In the genomic region with DNA sequence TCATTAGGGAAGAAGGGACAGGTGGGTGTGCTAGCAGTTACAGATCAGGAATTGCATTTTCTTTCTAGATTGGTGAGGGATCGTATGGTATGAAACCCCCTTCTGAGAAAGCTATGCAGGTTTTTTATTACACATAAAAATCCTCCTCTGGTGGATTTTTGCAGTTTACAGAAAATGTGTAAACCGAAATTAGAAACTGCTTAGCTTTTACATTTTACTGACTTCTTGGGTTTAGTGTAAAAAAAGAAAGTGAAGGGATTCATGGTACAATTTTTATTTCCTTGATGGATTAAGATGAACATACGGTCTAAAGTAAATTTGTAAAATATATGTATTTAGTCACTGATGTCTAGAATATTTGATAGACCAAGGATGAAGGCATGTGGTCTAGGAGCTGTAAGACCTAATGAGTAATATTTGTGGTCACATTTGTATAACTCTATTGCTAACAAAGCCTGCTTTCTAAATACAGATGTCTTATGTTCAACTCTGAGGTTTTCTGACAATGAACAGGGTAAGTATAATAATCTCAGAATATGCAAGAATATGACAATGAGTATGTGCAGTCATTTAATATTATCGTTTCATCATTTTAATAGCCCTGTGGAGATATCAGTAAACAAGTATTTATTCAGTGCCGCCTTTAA, we compare ENCODE assay signal across 10 cellular contexts.
DNase-seq lines count a peak whose midpoint lies in the region; ATAC-seq, FAIRE-seq and TF ChIP-seq lines count a peak whose summit lies in the region.
"Had no signal": no experiment of that assay in that cellular context is flagged by ENCODE, and none has a peak within 500 bp of the region (broad histone marks: within the 10 kb centered on the region; RNA-seq: fewer than 3 reads in every experiment).

No MANE protein-coding gene starts in this region.

- peaks cover 39% of the 10 kb centered on the region for H3K4me1 Mint-ChIP-seq in astrocyte (ENCODE audit: low read depth, unreplicated experiment)
- no peaks in the 10 kb centered on the region for H3K4me1 Mint-ChIP-seq in CD4-positive, alpha-beta T cell (ENCODE audit: low read depth)

- H4K20me1 ChIP-seq in astrocyte (ENCODE audit: insufficient read depth, low read length) (no peaks in the 10 kb centered on the region), smooth muscle cell (ENCODE audit: low read depth) (no peaks in the 10 kb centered on the region)

- H3K4me3 ChIP-seq in astrocyte (ENCODE audit: insufficient read depth, low read depth, low read length) (peak overlapping the region; percentile 20), smooth muscle cell (no peak overlapping the region)

- peaks cover 5% of the 10 kb centered on the region for H3K36me3 Mint-ChIP-seq in astrocyte (ENCODE audit: low read depth, unreplicated experiment)
- no peaks in the 10 kb centered on the region for H3K36me3 Mint-ChIP-seq in CD4-positive, alpha-beta T cell (ENCODE audit: low read depth)

- H3K4me1 ChIP-seq in astrocyte (ENCODE audit: insufficient read depth, low read length): peaks cover 27% of the 10 kb centered on the region
- H3K4me1 ChIP-seq in smooth muscle cell (ENCODE audit: low read depth): no peaks in the 10 kb centered on the region

- H3K79me2 ChIP-seq in astrocyte (ENCODE audit: insufficient read depth, low read length): no peaks in the 10 kb centered on the region
- no peaks in the 10 kb centered on the region for H3K79me2 ChIP-seq in smooth muscle cell (ENCODE audit: low read depth)

- H3K4me2 ChIP-seq in astrocyte (ENCODE audit: low read length) (peak overlapping the region; percentile 80), smooth muscle cell (peak overlapping the region; percentile 58)

- H3K36me3 ChIP-seq in astrocyte (ENCODE audit: insufficient read depth, low read length) (no peaks in the 10 kb centered on the region), smooth muscle cell (ENCODE audit: low read depth) (no peaks in the 10 kb centered on the region)

- no peak for TF ChIP-seq CTCF in astrocyte (IDR thresholded peaks at IDR 0.05; ENCODE audit: insufficient read depth, low read depth, low read length)
- no peak for TF ChIP-seq CTCF in smooth muscle cell (IDR thresholded peaks at IDR 0.05; ENCODE audit: borderline replicate concordance, insufficient read depth, poor library complexity, severe bottlenecking)
- TF ChIP-seq CTCF in CD4-positive, alpha-beta T cell (IDR thresholded peaks at IDR 0.05): no peak

- no peak for DNase-seq in H54 (ENCODE audit: insufficient read length, low spot score)
- DNase-seq in astrocyte (ENCODE audit: low read depth): peak; percentile 94
- peak; percentile 11 for DNase-seq in hepatic stellate cell (ENCODE audit: low spot score)
- DNase-seq in smooth muscle cell (lab: John Stamatoyannopoulos, UW; ENCODE audit: unreplicated experiment): no peak
- DNase-seq in CD4-positive, alpha-beta T cell: no peak
- DNase-seq in activated T-cell treated with anti-CD3 and anti-CD28 coated beads, Interleukin-2, amount 50 U/mL, for 48 hours: no peak
- DNase-seq in NCI-H526 treated with DMSO at 0.1 percent for 48 hours (lab: John Stamatoyannopoulos, UW): no peak
- DNase-seq: activated CD4-positive, alpha-beta T cell treated with anti-CD3 and anti-CD28 coated beads, Interleukin-2, amount 50 U/mL, for 1 hour; central memory CD4-positive, alpha-beta T cell; erythroblast had no signal

- CTCF ChIA-PET in CD4-positive, alpha-beta T cell (lab: Charles Lee): no interaction called here

- no peaks in the 10 kb centered on the region for H3K27me3 Mint-ChIP-seq in astrocyte (ENCODE audit: low read depth, unreplicated experiment)
- H3K27me3 Mint-ChIP-seq in CD4-positive, alpha-beta T cell: no peaks in the 10 kb centered on the region

- TF ChIP-seq POLR2A in H54 (IDR thresholded peaks at IDR 0.05; ENCODE audit: low read depth, low read length): no peak

- POLR2A ChIA-PET in CD4-positive, alpha-beta T cell (lab: Charles Lee): no interaction called here

- no peak overlapping the region for H2AFZ ChIP-seq in astrocyte (ENCODE audit: low read depth, low read length)
- H2AFZ ChIP-seq in smooth muscle cell (ENCODE audit: low read depth): no peak overlapping the region

- peak overlapping the region; percentile 93 for H3K27ac Mint-ChIP-seq in astrocyte (ENCODE audit: unreplicated experiment)
- H3K27ac Mint-ChIP-seq in CD4-positive, alpha-beta T cell: no peak overlapping the region

- H3K9ac ChIP-seq in astrocyte (ENCODE audit: low read length): peak overlapping the region; percentile 82
- peak overlapping the region; percentile 48 for H3K9ac ChIP-seq in smooth muscle cell (ENCODE audit: low read depth)

- WGBS in smooth muscle cell (ENCODE audit: low lambda C conversion rate): 66% methylated on average over 5 of the region's 5 CpGs

- H3K4me3 Mint-ChIP-seq in astrocyte (ENCODE audit: unreplicated experiment): no peak overlapping the region
- H3K4me3 Mint-ChIP-seq in CD4-positive, alpha-beta T cell: no peak overlapping the region

- no peaks in the 10 kb centered on the region for H3F3A ChIP-seq in smooth muscle cell (ENCODE audit: low read depth)

- ATAC-seq in CD4-positive, alpha-beta T cell (ENCODE audit: poor library complexity): no peak

- peak; percentile 75 for FAIRE-seq in H54 (lab: Jason Lieb, UNC)
- peak; percentile 66 for FAIRE-seq in astrocyte (lab: Jason Lieb, UNC)

- intact Hi-C loops in CD4-positive, alpha-beta T cell (cut with DNase I, micrococcal nuclease): no loop called here

- H3K9me3 Mint-ChIP-seq in astrocyte (ENCODE audit: unreplicated experiment): peaks cover 11% of the 10 kb centered on the region
- no peaks in the 10 kb centered on the region for H3K9me3 Mint-ChIP-seq in CD4-positive, alpha-beta T cell

- H3K9me3 ChIP-seq in astrocyte (ENCODE audit: insufficient read depth, low read depth, low read length) (no peaks in the 10 kb centered on the region), smooth muscle cell (replicated peaks; ENCODE audit: low read depth) (no peaks in the 10 kb centered on the region)
- H3K9me3 ChIP-seq in CD4-positive, alpha-beta T cell (ENCODE audit: control insufficient read depth, low read length): no peaks in the 10 kb centered on the region

- H3K27ac ChIP-seq in astrocyte (ENCODE audit: low read depth, low read length) (peak overlapping the region; percentile 95), smooth muscle cell (ENCODE audit: low read depth) (peak overlapping the region; percentile 95)
- H3K27ac ChIP-seq in CD4-positive, alpha-beta T cell (ENCODE audit: low read depth, low read length): no peak overlapping the region

- H3K27me3 ChIP-seq in astrocyte (ENCODE audit: insufficient read depth, low read length) (no peaks in the 10 kb centered on the region), smooth muscle cell (ENCODE audit: low read depth) (no peaks in the 10 kb centered on the region)
- no peaks in the 10 kb centered on the region for H3K27me3 ChIP-seq in CD4-positive, alpha-beta T cell (ENCODE audit: control insufficient read depth, insufficient read depth, low read length)

Comparison
In these comparisons a context has a peak if more than half of its experiments do, and no peak if none do; other contexts are left out.
1. DNase-seq: peak in astrocyte (single experiment) and hepatic stellate cell (single experiment); none in H54 (single experiment), smooth muscle cell (single experiment), CD4-positive, alpha-beta T cell (0 of 10), activated T-cell treated with anti-CD3 and anti-CD28 coated beads, Interleukin-2, amount 50 U/mL, for 48 hours (0 of 2) and NCI-H526 treated with DMSO at 0.1 percent for 48 hours (single experiment).